ENCODE assay signal across 8 cellular contexts in genomic region chr2:207474871-207475485, GRCh38. TPM values are rescaled to one million over a fixed set of nuclear protein-coding genes. Genes with fewer than 3 reads are reported as not detected.
A peak's percentile ranks its signal among the peaks of the same experiment; 100 is the strongest.
DNase-seq lines count a peak whose midpoint lies in the region; ATAC-seq lines count a peak whose summit lies in the region.

No MANE protein-coding gene starts in this region.

- intact Hi-C loops in left colon (cut with DNase I, micrococcal nuclease), result loop anchor here (2.0 to 10.0 kb wide), 5 partner anchors 310 to 778 kb away; partner anchors contain the start of gene KLF7 (in 1 of the 2)

- DNase-seq in DMS79 treated with DMSO at 0.1 percent for 48 hours (lab: John Stamatoyannopoulos, UW) (peak; percentile 43), HuH-7 (ENCODE audit: low spot score) (peak; percentile 23), SJCRH30 (peak; percentile 13 to 68), cerebellar cortex (ENCODE audit: low spot score) (peak; percentile 77), left colon (no peak)
- DNase-seq in stimulated activated CD8-positive, alpha-beta memory T cell treated with anti-CD3 and anti-CD28 coated beads, Interleukin-12 subunit alpha, Interleukin-12 subunit beta, amount 100 ng/mL, for 1 hour (ENCODE audit: low read depth), result peak; percentile 41

- no peak overlapping the region for H3K27ac ChIP-seq in SJCRH30

- no peaks in the 10 kb centered on the region for H3K27me3 ChIP-seq in SJCRH30

- H3K4me3 ChIP-seq in SJCRH30, result no peak overlapping the region

- H3K9me3 ChIP-seq in SJCRH30 (replicated peaks), result no peaks in the 10 kb centered on the region

- ATAC-seq in left colon (peak; percentile 41), HG02970 (IDR thresholded peaks at IDR 0.05; ENCODE audit: low FRiP score, unreplicated experiment) (no peak), GM21447 (IDR thresholded peaks at IDR 0.05; ENCODE audit: unreplicated experiment) (no peak)

- no peaks in the 10 kb centered on the region for H3K36me3 ChIP-seq in SJCRH30

- H3K4me1 ChIP-seq in SJCRH30, result no peaks in the 10 kb centered on the region

RNA-seq across cellular contexts. Expression of gene CREB1, which starts 54.8 kb away (rescaled TPM):
- total RNA-seq in SJCRH30 (2014; rRNA removed; shearing (Covaris generic)), result 37.5 and 37.9 TPM in 2 replicates
- total RNA-seq in left colon, result 10 to 100 TPM; 42.9 to 51.7 TPM

Comparison
In these comparisons a context has a peak if more than half of its experiments do, and no peak if none do; other contexts are left out.
1. DNase-seq: peak in DMS79 treated with DMSO at 0.1 percent for 48 hours (single experiment), HuH-7 (single experiment), SJCRH30 (2 of 2), cerebellar cortex (single experiment) and stimulated activated CD8-positive, alpha-beta memory T cell treated with anti-CD3 and anti-CD28 coated beads, Interleukin-12 subunit alpha, Interleukin-12 subunit beta, amount 100 ng/mL, for 1 hour (single experiment); none in left colon (0 of 2).